In genomic region chr16:19831678-19832077, GRCh38 we compare ENCODE assay signal across 14 cellular contexts. TPM values are rescaled to one million over a fixed set of nuclear protein-coding genes. Genes with fewer than 3 reads are reported as not detected.
DNase-seq lines count a peak whose midpoint lies in the region; ATAC-seq and TF ChIP-seq lines count a peak whose summit lies in the region.
"Had no signal": no experiment of that assay in that cellular context is flagged by ENCODE, and none has a peak within 500 bp of the region (broad histone marks: within the 10 kb centered on the region; RNA-seq: fewer than 3 reads in every experiment).

No MANE protein-coding gene starts in this region.

- no peak for TF ChIP-seq POLR2A in esophagus squamous epithelium (IDR thresholded peaks at IDR 0.05)

- H3K4me1 ChIP-seq in RWPE2 (ENCODE audit: insufficient read depth, poor library complexity, severe bottlenecking) (no peaks in the 10 kb centered on the region), fibroblast of lung (ENCODE audit: control insufficient read depth, extremely low read depth, insufficient read depth, low read length) (peaks cover 3% of the 10 kb centered on the region), osteoblast (ENCODE audit: insufficient read depth, low read length) (peaks cover 10% of the 10 kb centered on the region), esophagus squamous epithelium (no peaks in the 10 kb centered on the region)
- H3K4me1 ChIP-seq in CD8-positive, alpha-beta T cell (ENCODE audit: insufficient read depth, low read length): no peaks in the 10 kb centered on the region
- H3K4me1 ChIP-seq: lower lobe of right lung, prostate gland had no signal

- POLR2A ChIA-PET in CD8-positive, alpha-beta T cell (lab: Charles Lee): no interaction called here

- no peak for TF ChIP-seq CTCF in RWPE2 (IDR thresholded peaks at IDR 0.05; ENCODE audit: poor library complexity, severe bottlenecking)
- TF ChIP-seq CTCF in fibroblast of lung (conservative IDR thresholded peaks at IDR 0.05 in 1 of 2, IDR thresholded peaks at IDR 0.05 in 1 of 2; ENCODE audit: low read depth in 1 of 2, low read length in 2 of 2): no peak
- no peak for TF ChIP-seq CTCF in osteoblast (IDR thresholded peaks at IDR 0.05; ENCODE audit: extremely low read depth, low read depth, low read length)
- TF ChIP-seq CTCF in esophagus squamous epithelium (IDR thresholded peaks at IDR 0.05): no peak
- TF ChIP-seq CTCF in CD8-positive, alpha-beta T cell (IDR thresholded peaks at IDR 0.05): no peak

- no peak overlapping the region for H3K4me2 ChIP-seq in fibroblast of lung (ENCODE audit: extremely low read depth, insufficient read depth, low read length)
- H3K4me2 ChIP-seq in osteoblast (ENCODE audit: insufficient read depth, low read length): peak overlapping the region; percentile 0
- H3K4me2 ChIP-seq: KMS-11 had no signal

- H3K4me3 ChIP-seq in RWPE2 (ENCODE audit: severe bottlenecking): no peak overlapping the region
- H3K4me3 ChIP-seq in fibroblast of lung (replicated peaks in 1 of 4; ENCODE audit: control extremely low read depth in 1 of 4, insufficient read depth in 1 of 4, low read depth in 3 of 4, low read length in 4 of 4): no peak overlapping the region
- no peak overlapping the region for H3K4me3 ChIP-seq in osteoblast (ENCODE audit: insufficient read depth, low read length)
- no peak overlapping the region for H3K4me3 ChIP-seq in esophagus squamous epithelium
- H3K4me3 ChIP-seq in CD8-positive, alpha-beta T cell (ENCODE audit: low read depth, low read length): no peak overlapping the region
- H3K4me3 ChIP-seq: lower lobe of right lung, prostate gland had no signal

- no peaks in the 10 kb centered on the region for H3K79me2 ChIP-seq in fibroblast of lung (ENCODE audit: control insufficient read depth, insufficient read depth, low read length)
- no peaks in the 10 kb centered on the region for H3K79me2 ChIP-seq in osteoblast (ENCODE audit: insufficient read depth, low read length)

- no peaks in the 10 kb centered on the region for H3K36me3 ChIP-seq in RWPE2 (ENCODE audit: low read depth)
- H3K36me3 ChIP-seq in fibroblast of lung (ENCODE audit: control insufficient read depth, insufficient read depth, low read length): no peaks in the 10 kb centered on the region
- no peaks in the 10 kb centered on the region for H3K36me3 ChIP-seq in osteoblast (ENCODE audit: insufficient read depth, low read length)
- H3K36me3 ChIP-seq in esophagus squamous epithelium: no peaks in the 10 kb centered on the region
- no peaks in the 10 kb centered on the region for H3K36me3 ChIP-seq in CD8-positive, alpha-beta T cell (ENCODE audit: insufficient read depth, low read length)
- H3K36me3 ChIP-seq: prostate gland had no signal

- H3K27ac Mint-ChIP-seq in CD8-positive, alpha-beta T cell: no peak overlapping the region
- H3K27ac Mint-ChIP-seq: CD4-positive, alpha-beta T cell had no signal

- WGBS in esophagus squamous epithelium, 2 donors: 69 to 83% methylated on average over 6 of the region's 6 CpGs

- H3K36me3 Mint-ChIP-seq in CD8-positive, alpha-beta T cell: no peaks in the 10 kb centered on the region

- H3K4me1 Mint-ChIP-seq in CD8-positive, alpha-beta T cell (ENCODE audit: low read depth): no peaks in the 10 kb centered on the region

- no peak overlapping the region for H3K27ac ChIP-seq in RWPE2 (ENCODE audit: poor library complexity, severe bottlenecking)
- H3K27ac ChIP-seq in fibroblast of lung (ENCODE audit: insufficient read depth, low read length): no peak overlapping the region
- no peak overlapping the region for H3K27ac ChIP-seq in osteoblast (ENCODE audit: low read depth, low read length)
- H3K27ac ChIP-seq in esophagus squamous epithelium: no peak overlapping the region
- no peak overlapping the region for H3K27ac ChIP-seq in CD8-positive, alpha-beta T cell (ENCODE audit: low read depth, low read length)
- H3K27ac ChIP-seq: KMS-11, lower lobe of right lung had no signal

- H4K20me1 ChIP-seq in fibroblast of lung (ENCODE audit: control insufficient read depth, extremely low read depth, insufficient read depth, low read length) (no peaks in the 10 kb centered on the region), osteoblast (ENCODE audit: insufficient read depth, low read length) (no peaks in the 10 kb centered on the region)

- H3K9me3 ChIP-seq in RWPE2 (ENCODE audit: severe bottlenecking): no peaks in the 10 kb centered on the region
- H3K9me3 ChIP-seq in fibroblast of lung (ENCODE audit: control insufficient read depth, insufficient read depth, low read depth, low read length): no peaks in the 10 kb centered on the region
- H3K9me3 ChIP-seq in osteoblast (ENCODE audit: low read depth, low read length): no peaks in the 10 kb centered on the region
- H3K9me3 ChIP-seq in esophagus squamous epithelium: no peaks in the 10 kb centered on the region
- H3K9me3 ChIP-seq in CD8-positive, alpha-beta T cell (ENCODE audit: low read length): no peaks in the 10 kb centered on the region
- H3K9me3 ChIP-seq: lower lobe of right lung, prostate gland had no signal

- H3K27me3 Mint-ChIP-seq in CD8-positive, alpha-beta T cell (ENCODE audit: low read depth): no peaks in the 10 kb centered on the region
- H3K27me3 Mint-ChIP-seq: CD4-positive, alpha-beta T cell had no signal

- no peak overlapping the region for H3K9ac ChIP-seq in fibroblast of lung (ENCODE audit: insufficient read depth, low read length)
- H3K9ac ChIP-seq: KMS-11 had no signal

- no peak overlapping the region for H3K4me3 Mint-ChIP-seq in CD8-positive, alpha-beta T cell
- H3K4me3 Mint-ChIP-seq: CD4-positive, alpha-beta T cell had no signal

- H2AFZ ChIP-seq in fibroblast of lung (ENCODE audit: low read length) (no peak overlapping the region), osteoblast (ENCODE audit: low read length) (no peak overlapping the region)

- H3K27me3 ChIP-seq in RWPE2 (ENCODE audit: insufficient read depth, poor library complexity, severe bottlenecking) (no peaks in the 10 kb centered on the region), fibroblast of lung (ENCODE audit: control insufficient read depth, insufficient read depth, low read length) (no peaks in the 10 kb centered on the region), osteoblast (ENCODE audit: insufficient read depth, low read length) (no peaks in the 10 kb centered on the region), esophagus squamous epithelium (no peaks in the 10 kb centered on the region)
- H3K27me3 ChIP-seq in CD8-positive, alpha-beta T cell (ENCODE audit: insufficient read depth, low read length): no peaks in the 10 kb centered on the region

- H3K9me3 Mint-ChIP-seq in CD8-positive, alpha-beta T cell: no peaks in the 10 kb centered on the region
- H3K9me3 Mint-ChIP-seq: CD4-positive, alpha-beta T cell had no signal

- ATAC-seq in RWPE2 (ENCODE audit: low read depth) (peak; percentile 91), GM21515 (IDR thresholded peaks at IDR 0.05; ENCODE audit: unreplicated experiment) (no peak)
- ATAC-seq in CD8-positive, alpha-beta T cell: no peak
- ATAC-seq: lower lobe of right lung had no signal

- peak; percentile 67 for DNase-seq in GM03348 (ENCODE audit: low spot score)
- DNase-seq in RWPE2 (ENCODE audit: low spot score): no peak
- peak; percentile 74 to 88 for DNase-seq in fibroblast of lung (ENCODE audit: low read depth in 2 of 2)
- peak; percentile 88 for DNase-seq in osteoblast (ENCODE audit: insufficient read length, low spot score, missing footprints)
- no peak for DNase-seq in esophagus squamous epithelium (lab: John Stamatoyannopoulos, UW)
- no peak for DNase-seq in CD8-positive, alpha-beta T cell
- no peak for DNase-seq in COLO668 (lab: John Stamatoyannopoulos, UW; ENCODE audit: unreplicated experiment)
- DNase-seq: CD4-positive, alpha-beta T cell; lower lobe of right lung; NCI-H2227 treated with DMSO at 0.1 percent for 48 hours had no signal

- CTCF ChIA-PET in CD8-positive, alpha-beta T cell (lab: Charles Lee): interaction anchor here (0.9 kb wide), 1 partner anchor 19 kb away, joined by 3 read pairs; no protein-coding TSS in a partner anchor

- intact Hi-C loops in esophagus squamous epithelium (cut with DNase I): no loop called here
- intact Hi-C loops in CD8-positive, alpha-beta T cell (cut with DNase I, micrococcal nuclease): no loop called here

RNA-seq across cellular contexts. Expression of gene GPRC5B, which starts 53.0 kb away (rescaled TPM):
- 4.5 and 6.4 TPM in 2 replicates for total RNA-seq in fibroblast of lung
- 4.3 and 12.3 TPM in 2 replicates for polyA plus RNA-seq in fibroblast of lung
- 4.0 and 6.4 TPM in 2 replicates for polyA plus RNA-seq in fibroblast of lung (2012)
- 2.8 and 17.0 TPM in 2 replicates for polyA minus RNA-seq in fibroblast of lung (ENCODE audit: low replicate concordance)
- total RNA-seq in osteoblast: 1.2 and 2.5 TPM in 2 replicates
- total RNA-seq in esophagus squamous epithelium: 10 to 100 TPM in 2 of 4 donors, 1 to 10 TPM in 2; 1.9 to 26.1 (median 8.4) TPM
- total RNA-seq in CD8-positive, alpha-beta T cell: under 1 TPM; 0.19 to 0.43 TPM
- total RNA-seq: activated CD8-positive, alpha-beta memory T cell treated with anti-CD3 and anti-CD28 coated beads for 36 hours had no signal

Comparison
In these comparisons a context has a peak if more than half of its experiments do, and no peak if none do; other contexts are left out.
1. DNase-seq: peak in GM03348 (single experiment), fibroblast of lung (2 of 2) and osteoblast (single experiment); none in RWPE2 (single experiment), esophagus squamous epithelium (single experiment), CD8-positive, alpha-beta T cell (0 of 7) and COLO668 (single experiment).